1 cellular context compared by ENCODE assay signal in the genomic region with DNA sequence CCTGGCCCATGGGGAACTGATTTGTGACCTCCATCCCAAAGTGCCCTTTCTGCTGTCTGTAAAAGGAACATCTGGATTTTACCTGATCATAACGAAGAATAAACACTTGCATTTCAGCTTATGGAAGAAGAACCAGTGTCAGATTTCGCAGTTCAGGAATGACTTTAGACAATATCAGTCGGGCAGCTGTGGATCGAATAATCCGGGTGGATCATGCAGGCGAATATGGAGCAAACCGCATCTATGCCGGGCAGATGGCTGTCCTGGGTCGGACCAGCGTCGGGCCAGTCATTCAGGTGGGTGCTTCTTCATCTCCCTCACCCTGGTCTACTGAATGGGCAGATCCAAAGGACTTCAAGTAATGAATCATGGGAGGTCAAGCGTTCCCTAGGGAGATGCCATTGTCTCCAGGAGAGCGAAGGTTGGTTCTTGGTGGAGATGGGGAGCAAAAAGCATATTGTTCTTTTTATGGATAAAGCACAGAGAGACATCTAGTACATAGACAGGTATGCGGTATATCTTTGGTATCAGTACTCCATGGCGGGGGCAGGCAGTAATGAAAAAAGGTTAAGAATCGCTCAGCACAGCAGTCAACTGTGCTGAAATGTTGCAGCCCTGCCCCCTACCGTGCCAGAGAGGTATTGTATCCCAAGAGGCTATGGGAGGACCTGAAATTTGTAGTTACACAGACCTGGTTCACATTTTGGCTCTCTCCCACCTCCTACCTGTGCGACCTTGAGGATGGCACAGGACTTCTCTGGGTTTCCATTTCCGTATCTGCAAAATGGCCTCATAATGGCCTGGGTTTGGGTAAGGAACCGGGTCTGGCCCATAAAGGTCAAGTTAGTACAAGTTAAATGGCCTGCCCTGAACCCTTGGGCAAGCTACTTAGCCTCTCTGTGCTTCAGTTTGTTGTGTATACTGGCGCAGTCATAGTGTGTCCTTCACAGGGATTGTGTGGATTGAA.
TF ChIP-seq lines count a peak whose summit lies in the region.

No MANE protein-coding gene starts in this region.

TF ChIP-seq in K562, 482 proteins besides CTCF, POLR2A, EP300 and RAD21 (continued from another document):
- no peak for TF ChIP-seq ZSCAN29 (IDR thresholded peaks at IDR 0.05)
- TF ChIP-seq CC2D1A (IDR thresholded peaks at IDR 0.05): no peak
- TF ChIP-seq E2F3 (CRISPR knock-in tag; IDR thresholded peaks at IDR 0.05): no peak
- TF ChIP-seq, protein P1, sequence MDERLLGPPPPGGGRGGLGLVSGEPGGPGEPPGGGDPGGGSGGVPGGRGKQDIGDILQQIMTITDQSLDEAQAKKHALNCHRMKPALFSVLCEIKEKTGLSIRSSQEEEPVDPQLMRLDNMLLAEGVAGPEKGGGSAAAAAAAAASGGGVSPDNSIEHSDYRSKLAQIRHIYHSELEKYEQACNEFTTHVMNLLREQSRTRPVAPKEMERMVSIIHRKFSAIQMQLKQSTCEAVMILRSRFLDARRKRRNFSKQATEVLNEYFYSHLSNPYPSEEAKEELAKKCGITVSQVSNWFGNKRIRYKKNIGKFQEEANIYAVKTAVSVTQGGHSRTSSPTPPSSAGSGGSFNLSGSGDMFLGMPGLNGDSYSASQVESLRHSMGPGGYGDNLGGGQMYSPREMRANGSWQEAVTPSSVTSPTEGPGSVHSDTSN (CRISPR knock-in tag; IDR thresholded peaks at IDR 0.05; ENCODE audit: low read depth): no peak
- TF ChIP-seq, protein P1 (tag; conservative IDR thresholded peaks at IDR 0.05; ENCODE audit: low read depth): no peak
- TF ChIP-seq NCOR1 (IDR thresholded peaks at IDR 0.05): no peak
- peak; percentile 19; the same call in 1 of the 2 replicates for TF ChIP-seq RB1 (IDR thresholded peaks at IDR 0.05; ENCODE audit: low read depth)
- no peak for TF ChIP-seq XRCC3 (IDR thresholded peaks at IDR 0.05)
- TF ChIP-seq PTBP1 (IDR thresholded peaks at IDR 0.05; ENCODE audit: low read depth, low read length): no peak
- TF ChIP-seq ARID2 (IDR thresholded peaks at IDR 0.05): 0 out of 2 replicates have a peak, but pooled peaks have one; percentile 21
- TF ChIP-seq ZBTB7A (IDR thresholded peaks at IDR 0.05; ENCODE audit: borderline replicate concordance, control insufficient read depth, low read depth, low read length): no peak
- TF ChIP-seq KLF10 (CRISPR knock-in tag; IDR thresholded peaks at IDR 0.05): no peak
- peak; percentile 43; the same call in 1 of the 2 replicates for TF ChIP-seq SMC3 (conservative IDR thresholded peaks at IDR 0.05; ENCODE audit: insufficient read depth, low read depth, low read length)
- no peak for TF ChIP-seq CHD1 (IDR thresholded peaks at IDR 0.05; ENCODE audit: low read length)
- TF ChIP-seq, protein P2, sequence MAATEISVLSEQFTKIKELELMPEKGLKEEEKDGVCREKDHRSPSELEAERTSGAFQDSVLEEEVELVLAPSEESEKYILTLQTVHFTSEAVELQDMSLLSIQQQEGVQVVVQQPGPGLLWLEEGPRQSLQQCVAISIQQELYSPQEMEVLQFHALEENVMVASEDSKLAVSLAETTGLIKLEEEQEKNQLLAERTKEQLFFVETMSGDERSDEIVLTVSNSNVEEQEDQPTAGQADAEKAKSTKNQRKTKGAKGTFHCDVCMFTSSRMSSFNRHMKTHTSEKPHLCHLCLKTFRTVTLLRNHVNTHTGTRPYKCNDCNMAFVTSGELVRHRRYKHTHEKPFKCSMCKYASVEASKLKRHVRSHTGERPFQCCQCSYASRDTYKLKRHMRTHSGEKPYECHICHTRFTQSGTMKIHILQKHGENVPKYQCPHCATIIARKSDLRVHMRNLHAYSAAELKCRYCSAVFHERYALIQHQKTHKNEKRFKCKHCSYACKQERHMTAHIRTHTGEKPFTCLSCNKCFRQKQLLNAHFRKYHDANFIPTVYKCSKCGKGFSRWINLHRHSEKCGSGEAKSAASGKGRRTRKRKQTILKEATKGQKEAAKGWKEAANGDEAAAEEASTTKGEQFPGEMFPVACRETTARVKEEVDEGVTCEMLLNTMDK (IDR thresholded peaks at IDR 0.05; ENCODE audit: borderline replicate concordance, insufficient read depth, low read depth, low read length, poor library complexity, severe bottlenecking): peak; percentile 75
- TF ChIP-seq OTX1 (CRISPR knock-in tag; IDR thresholded peaks at IDR 0.05): no peak
TF ChIP-seq in K562: peak in this region for 6.
